ENCODE assay signal across 9 cellular contexts in genomic region chr18:31499157-31499524, GRCh38. TPM values are rescaled to one million over a fixed set of nuclear protein-coding genes. Genes with fewer than 3 reads are reported as not detected.
DNase-seq lines count a peak whose midpoint lies in the region; ATAC-seq, FAIRE-seq and TF ChIP-seq lines count a peak whose summit lies in the region.
"Had no signal": no experiment of that assay in that cellular context is flagged by ENCODE, and none has a peak within 500 bp of the region (broad histone marks: within the 10 kb centered on the region; RNA-seq: fewer than 3 reads in every experiment).

No MANE protein-coding gene starts in this region.

- H3K4me3 ChIP-seq in GM12878: peak overlapping the region; percentile 88
- peak overlapping the region; percentile 94 to 100 (median 99) for H3K4me3 ChIP-seq in HepG2 (replicated peaks in 1 of 3; ENCODE audit: insufficient read depth in 1 of 3, low read depth in 2 of 3, low read length in 3 of 3)

- SMC1A ChIA-PET in GM12878 (lab: Charles Lee; ENCODE audit: uncharacterized antibody, unreplicated experiment): interaction anchor here (0.9 to 5.2 kb wide), 7 partner anchors 9 to 296 kb away, joined by 3 to 53 read pairs (median 7); no protein-coding TSS in a partner anchor

- TF ChIP-seq CTCF in 22Rv1 (IDR thresholded peaks at IDR 0.05): no peak
- no peak for TF ChIP-seq CTCF in GM12878 (IDR thresholded peaks at IDR 0.05 in 2 of 3, conservative IDR thresholded peaks at IDR 0.05 in 1 of 3; ENCODE audit: control insufficient read depth in 2 of 3, extremely low read depth in 1 of 3, insufficient read depth in 1 of 3, low read depth in 3 of 3, low read length in 3 of 3)
- TF ChIP-seq CTCF in HepG2 (CRISPR knock-in tag; IDR thresholded peaks at IDR 0.05): no peak

- RAD21 ChIA-PET in GM12878 (lab: Charles Lee; ENCODE audit: unreplicated experiment): interaction anchor here (0.8 to 3.0 kb wide), 7 partner anchors 8 to 159 kb away, joined by 3 to 33 read pairs (median 8); no protein-coding TSS in a partner anchor

- DNase-seq in HT-29 (ENCODE audit: low spot score) (peak; percentile 45), GM12878 (ENCODE audit: low read depth, low spot score) (no peak), HepG2 (ENCODE audit: low spot score) (no peak), cortex of kidney (lab: John Stamatoyannopoulos, UW) (no peak), iPS-NIHi7 (ENCODE audit: extremely low spot score) (no peak), NCI-H128 (lab: John Stamatoyannopoulos, UW; ENCODE audit: unreplicated experiment) (no peak)
- DNase-seq: DMS153 had no signal

- H3K4me2 ChIP-seq in GM12878 (ENCODE audit: control insufficient read depth, insufficient read depth) (peak overlapping the region; percentile 87), HepG2 (ENCODE audit: low read depth, low read length) (peak overlapping the region; percentile 94)

- H4K20me1 ChIP-seq in GM12878 (ENCODE audit: control insufficient read depth, insufficient read depth): no peaks in the 10 kb centered on the region
- no peaks in the 10 kb centered on the region for H4K20me1 ChIP-seq in HepG2 (ENCODE audit: insufficient read depth, low read length)

- H3K4me1 ChIP-seq in GM12878 (ENCODE audit: control insufficient read depth, insufficient read depth, low read length) (peaks cover 3% of the 10 kb centered on the region; the same call in 1 of the 2 replicates), HepG2 (ENCODE audit: insufficient read depth, low read length) (peaks cover 27% of the 10 kb centered on the region)

- BruUV-seq in GM12878 (replicated peaks; lab: Mats Ljungman, UMichigan) (TSS peak; percentile 65), HepG2 (replicated peaks; lab: Mats Ljungman, UMichigan) (TSS peak; percentile 64)

- no peak for TF ChIP-seq EP300 in GM12878 (IDR thresholded peaks at IDR 0.05; ENCODE audit: borderline replicate concordance in 1 of 2, control insufficient read depth in 1 of 2, low read depth in 2 of 2, low read length in 2 of 2)
- TF ChIP-seq EP300 in HepG2 (IDR thresholded peaks at IDR 0.05; ENCODE audit: low read depth in 2 of 2, low read length in 2 of 2): no peak
- no peak for TF ChIP-seq EP300 in HepG2 (CRISPR knock-in tag; IDR thresholded peaks at IDR 0.05; ENCODE audit: borderline replicate concordance)

- H3K36me3 ChIP-seq in GM12878 (ENCODE audit: control insufficient read depth in 2 of 2, insufficient read depth in 2 of 2, low read length in 1 of 2) (no peaks in the 10 kb centered on the region), HepG2 (replicated peaks in 1 of 2; ENCODE audit: control insufficient read depth in 1 of 2, insufficient read depth in 2 of 2, low read length in 2 of 2) (no peaks in the 10 kb centered on the region)

- FAIRE-seq in GM12878 (lab: Jason Lieb, UNC): no peak
- FAIRE-seq in HepG2 (lab: Jason Lieb, UNC): no peak

- H3K79me2 ChIP-seq in GM12878 (ENCODE audit: control insufficient read depth, insufficient read depth, low read length) (peaks cover 26% of the 10 kb centered on the region), HepG2 (ENCODE audit: insufficient read depth, low read length) (peaks cover 50% of the 10 kb centered on the region)

- H3K9ac ChIP-seq in GM12878 (ENCODE audit: control insufficient read depth, insufficient read depth, low read length) (peak overlapping the region; percentile 42; the same call in 1 of the 2 replicates), HepG2 (ENCODE audit: insufficient read depth, low read depth, low read length) (peak overlapping the region; percentile 95)

- CTCF ChIA-PET in GM12878 (lab: Yijun Ruan, JAX) (interaction anchor here (1.3 to 5.1 kb wide), 4 partner anchors 8 to 147 kb away, joined by 3 to 26 read pairs (median 6); no protein-coding TSS in a partner anchor), HepG2 (lab: Yijun Ruan, JAX; ENCODE audit: low intra/inter-chr PET ratio, low total read pairs) (no interaction called here)

- 36% methylated on average over 6 of the region's 6 CpGs for WGBS in GM12878 (ENCODE audit: insufficient coverage, insufficient replicate concordance, low lambda C conversion rate, missing lambda C conversion rate)
- WGBS in HepG2 (ENCODE audit: low lambda C conversion rate): 13% methylated on average over 6 of the region's 6 CpGs

- POLR2A ChIA-PET in GM12878 (lab: Charles Lee): interaction anchor here (0.6 to 3.1 kb wide), 3 partner anchors 9 to 153 kb away, joined by 4 to 35 read pairs (median 4); no protein-coding TSS in a partner anchor
- POLR2A ChIA-PET in HepG2 (lab: Yijun Ruan, JAX): interaction anchor here (1.6 to 2.5 kb wide), 2 partner anchors 11 to 14 kb away, joined by 10 read pairs; no protein-coding TSS in a partner anchor

- TF ChIP-seq POLR2A in GM12878 (IDR thresholded peaks at IDR 0.05; ENCODE audit: low read depth, low read length) (no peak), HepG2 (IDR thresholded peaks at IDR 0.05; ENCODE audit: insufficient read depth in 1 of 2, low read depth in 2 of 2, low read length in 2 of 2) (no peak)

- no peaks in the 10 kb centered on the region for H3K27me3 ChIP-seq in GM12878 (replicated peaks in 1 of 2; ENCODE audit: control insufficient read depth in 2 of 2, insufficient read depth in 2 of 2, low read length in 1 of 2)
- no peaks in the 10 kb centered on the region; a peak in 1 of 5 replicates for H3K27me3 ChIP-seq in HepG2 (ENCODE audit: control insufficient read depth in 1 of 2, insufficient read depth in 2 of 2, low read length in 2 of 2)

- no peaks in the 10 kb centered on the region for H3K9me3 ChIP-seq in GM12878 (replicated peaks; ENCODE audit: control insufficient read depth, insufficient read depth, low read length)
- H3K9me3 ChIP-seq in HepG2 (ENCODE audit: low read length): no peaks in the 10 kb centered on the region

- ATAC-seq in GM12878 (no peak), HepG2 (no peak), GM21576 (IDR thresholded peaks at IDR 0.05; ENCODE audit: unreplicated experiment) (no peak)

- H2AFZ ChIP-seq in GM12878 (ENCODE audit: control insufficient read depth, low read depth, low read length) (no peak overlapping the region), HepG2 (ENCODE audit: low read length) (no peak overlapping the region)

- in situ Hi-C loops in GM12878 (cut with MboI): no loop called here
- in situ Hi-C loops in HepG2 (cut with HindIII; ENCODE audit: extremely low pct_ligation_motif_present, low pct_unique_long_range_greater_than_20kb): no loop called here

- TF ChIP-seq RAD21 in GM12878 (IDR thresholded peaks at IDR 0.05; ENCODE audit: insufficient read depth, low read depth, low read length) (no peak), HepG2 (CRISPR knock-in tag; IDR thresholded peaks at IDR 0.05) (no peak)

- intact Hi-C loops in GM12878 (cut with micrococcal nuclease; ENCODE audit: unreplicated experiment): loop anchor here (5.0 to 10.0 kb wide), 2 partner anchors 158 to 264 kb away; no protein-coding TSS in a partner anchor
- intact Hi-C loops in HepG2 (cut with micrococcal nuclease; ENCODE audit: unreplicated experiment): loop anchor here (5.0 kb wide), 3 partner anchors 53 to 397 kb away; partner anchors contain the start of gene DSC2

- H3K27ac ChIP-seq in 22Rv1: peak overlapping the region; percentile 79
- H3K27ac ChIP-seq in GM12878 (ENCODE audit: control insufficient read depth, insufficient read depth): peak overlapping the region; percentile 52; the same call in 1 of the 2 replicates
- peak overlapping the region; percentile 82 for H3K27ac ChIP-seq in HepG2 (ENCODE audit: extremely low read length, insufficient read depth, low read length)

RNA-seq across cellular contexts. Expression of gene DSG2, which starts 1.2 kb away (rescaled TPM):
- 16.5 and 17.8 TPM in 2 replicates for total RNA-seq in HT-29 (2014; rRNA removed; shearing (Covaris generic))
- 101 and 102 TPM in 2 replicates for total RNA-seq in GM12878 (2013; cell fraction: nucleolus; rRNA removed)
- total RNA-seq in GM12878 (2014; rRNA removed) (23.7 and 26.1 TPM in 2 replicates), GM12878 (2014; rRNA removed; fragmentation: Illumina TruSeq; extraction: Trizol) (35.7 and 39.3 TPM in 2 replicates), GM12878 (2021) (30.5 and 30.9 TPM in 2 replicates), HepG2 (2016; rRNA removed; fragmentation: Illumina TruSeq; extraction: Trizol) (23.3 and 24.4 TPM in 2 replicates)
- 10.1 TPM for polyA plus RNA-seq in GM12878 (2011; ENCODE audit: low read depth)
- polyA plus RNA-seq in GM12878 (2011; rRNA removed) (40.5 and 48.9 TPM in 2 replicates), GM12878 (2014; fragmentation: Illumina TruSeq; extraction: Trizol) (46.2 and 53.5 TPM in 2 replicates), GM12878 (2014; fragmentation: Nextera tagmentation; extraction: Ambion mirVana) (10 to 100 TPM; 11.7 to 12.7 TPM), GM12878 (2014; rRNA removed) (23.1 and 28.5 TPM in 2 replicates), GM12878 (2016; fragmentation: Nextera tagmentation; extraction: Ambion mirVana) (10 to 100 TPM; 25.2 to 27.4 TPM), HepG2 (2011; rRNA removed) (66.7 and 68.7 TPM in 2 replicates)
- 24.6 and 26.8 TPM in 2 replicates for polyA plus RNA-seq in GM12878 (2011; cell fraction: cytosol; rRNA removed)
- 8.8 and 10.6 TPM in 2 replicates for polyA plus RNA-seq in GM12878 (2011; cell fraction: nucleus; rRNA removed)
- polyA plus RNA-seq in GM12878 (2012): 11.3 and 16.8 TPM in 2 replicates
- polyA minus RNA-seq in GM12878 (2011; rRNA and poly(A)+ RNA removed): 34.2 and 41.7 TPM in 2 replicates
- polyA minus RNA-seq in GM12878 (2011; cell fraction: cytosol; rRNA and poly(A)+ RNA removed): 15.5 and 16.0 TPM in 2 replicates
- 7.5 and 12.2 TPM in 2 replicates for polyA minus RNA-seq in GM12878 (2011; cell fraction: nucleus; rRNA and poly(A)+ RNA removed)
- 2.1 TPM in 2 replicates for total RNA-seq in HepG2 (2016; cell fraction: cytosol; rRNA removed; fragmentation: Illumina TruSeq; extraction: Trizol; ENCODE audit: low read depth)
- total RNA-seq in HepG2 (2016; cell fraction: insoluble cytoplasmic fraction; rRNA removed; fragmentation: Illumina TruSeq; extraction: Trizol): 21.9 TPM in 2 replicates
- 7.9 and 9.7 TPM in 2 replicates for total RNA-seq in HepG2 (2016; cell fraction: membrane; rRNA removed; fragmentation: Illumina TruSeq; extraction: Trizol)
- 39.4 and 49.1 TPM in 2 replicates for total RNA-seq in HepG2 (2016; cell fraction: nucleus; rRNA removed; fragmentation: Illumina TruSeq; extraction: Trizol)
- 41.8 and 63.9 TPM in 2 replicates for polyA plus RNA-seq in HepG2 (2011; cell fraction: cytosol; rRNA removed)
- polyA plus RNA-seq in HepG2 (2011; cell fraction: nucleus; rRNA removed): 13.3 and 19.3 TPM in 2 replicates
- polyA plus RNA-seq in HepG2 (2012): 64.4 and 66.0 TPM in 2 replicates
- 0.94 and 1.2 TPM in 2 replicates for polyA plus RNA-seq in HepG2 (2016; cell fraction: cytosol; fragmentation: Illumina TruSeq; extraction: Trizol; ENCODE audit: low read depth)
- 19.4 and 19.6 TPM in 2 replicates for polyA plus RNA-seq in HepG2 (2016; cell fraction: insoluble cytoplasmic fraction; fragmentation: Illumina TruSeq; extraction: Trizol; ENCODE audit: low read depth)
- 2.8 and 3.7 TPM in 2 replicates for polyA plus RNA-seq in HepG2 (2016; cell fraction: membrane; fragmentation: Illumina TruSeq; extraction: Trizol; ENCODE audit: low read depth)
- polyA plus RNA-seq in HepG2 (2016; cell fraction: nucleus; fragmentation: Illumina TruSeq; extraction: Trizol; ENCODE audit: insufficient read depth, low read depth): 36.8 and 38.2 TPM in 2 replicates
- 50.3 and 58.4 TPM in 2 replicates for polyA minus RNA-seq in HepG2 (2011; rRNA and poly(A)+ RNA removed; ENCODE audit: low replicate concordance)
- polyA minus RNA-seq in HepG2 (2011; cell fraction: cytosol; rRNA and poly(A)+ RNA removed): 60.3 and 74.6 TPM in 2 replicates
- 28.8 and 46.7 TPM in 2 replicates for polyA minus RNA-seq in HepG2 (2011; cell fraction: nucleus; rRNA and poly(A)+ RNA removed)

RNA-seq across cellular contexts. Expression of gene DSG3, which starts 51.6 kb away (rescaled TPM):
- 0.03 TPM in 1 of 2 replicates, not detected in the other for total RNA-seq in HT-29 (2014; rRNA removed; shearing (Covaris generic))
- total RNA-seq in GM12878 (2013; cell fraction: nucleolus; rRNA removed): not detected in 2 replicates
- 0.28 and 0.49 TPM in 2 replicates for total RNA-seq in GM12878 (2014; rRNA removed)
- 0.36 and 0.41 TPM in 2 replicates for total RNA-seq in GM12878 (2014; rRNA removed; fragmentation: Illumina TruSeq; extraction: Trizol)
- total RNA-seq in GM12878 (2021): 0.24 and 0.31 TPM in 2 replicates
- not detected for polyA plus RNA-seq in GM12878 (2011; ENCODE audit: low read depth)
- polyA plus RNA-seq in GM12878 (2011; rRNA removed): 0.01 TPM in 1 of 2 replicates, not detected in the other
- not detected in 2 replicates for polyA plus RNA-seq in GM12878 (2011; cell fraction: cytosol; rRNA removed)
- polyA plus RNA-seq in GM12878 (2011; cell fraction: nucleus; rRNA removed): 0.03 TPM in 1 of 2 replicates, not detected in the other
- not detected in 2 replicates for polyA plus RNA-seq in GM12878 (2012)
- 0.27 and 0.34 TPM in 2 replicates for polyA plus RNA-seq in GM12878 (2014; fragmentation: Illumina TruSeq; extraction: Trizol)
- polyA plus RNA-seq in GM12878 (2014; fragmentation: Nextera tagmentation; extraction: Ambion mirVana): under 1 TPM; 0.05 to 0.14 TPM
- 0.16 and 0.32 TPM in 2 replicates for polyA plus RNA-seq in GM12878 (2014; rRNA removed)
- under 1 TPM; 0.21 to 0.31 TPM for polyA plus RNA-seq in GM12878 (2016; fragmentation: Nextera tagmentation; extraction: Ambion mirVana)
- 0.07 TPM in 1 of 2 replicates, not detected in the other for polyA minus RNA-seq in GM12878 (2011; rRNA and poly(A)+ RNA removed)
- not detected in 2 replicates for polyA minus RNA-seq in GM12878 (2011; cell fraction: cytosol; rRNA and poly(A)+ RNA removed)
- polyA minus RNA-seq in GM12878 (2011; cell fraction: nucleus; rRNA and poly(A)+ RNA removed): not detected in 2 replicates
- total RNA-seq in HepG2 (2016; rRNA removed; fragmentation: Illumina TruSeq; extraction: Trizol): not detected in 2 replicates
- not detected in 2 replicates for total RNA-seq in HepG2 (2016; cell fraction: cytosol; rRNA removed; fragmentation: Illumina TruSeq; extraction: Trizol; ENCODE audit: low read depth)
- not detected in 2 replicates for total RNA-seq in HepG2 (2016; cell fraction: insoluble cytoplasmic fraction; rRNA removed; fragmentation: Illumina TruSeq; extraction: Trizol)
- total RNA-seq in HepG2 (2016; cell fraction: membrane; rRNA removed; fragmentation: Illumina TruSeq; extraction: Trizol): not detected in 2 replicates
- total RNA-seq in HepG2 (2016; cell fraction: nucleus; rRNA removed; fragmentation: Illumina TruSeq; extraction: Trizol): not detected in 2 replicates
- not detected in 2 replicates for polyA plus RNA-seq in HepG2 (2011; rRNA removed)
- polyA plus RNA-seq in HepG2 (2011; cell fraction: cytosol; rRNA removed): 0.01 TPM in 1 of 2 replicates, not detected in the other
- polyA plus RNA-seq in HepG2 (2011; cell fraction: nucleus; rRNA removed): 0.05 TPM in 1 of 2 replicates, not detected in the other
- not detected in 2 replicates for polyA plus RNA-seq in HepG2 (2012)
- not detected in 2 replicates for polyA plus RNA-seq in HepG2 (2016; cell fraction: cytosol; fragmentation: Illumina TruSeq; extraction: Trizol; ENCODE audit: low read depth)
- polyA plus RNA-seq in HepG2 (2016; cell fraction: insoluble cytoplasmic fraction; fragmentation: Illumina TruSeq; extraction: Trizol; ENCODE audit: low read depth): not detected in 2 replicates
- polyA plus RNA-seq in HepG2 (2016; cell fraction: membrane; fragmentation: Illumina TruSeq; extraction: Trizol; ENCODE audit: low read depth): not detected in 2 replicates
- polyA plus RNA-seq in HepG2 (2016; cell fraction: nucleus; fragmentation: Illumina TruSeq; extraction: Trizol; ENCODE audit: insufficient read depth, low read depth): not detected in 2 replicates
- polyA minus RNA-seq in HepG2 (2011; rRNA and poly(A)+ RNA removed; ENCODE audit: low replicate concordance): 0.12 TPM in 1 of 2 replicates, not detected in the other
- not detected in 2 replicates for polyA minus RNA-seq in HepG2 (2011; cell fraction: cytosol; rRNA and poly(A)+ RNA removed)
- polyA minus RNA-seq in HepG2 (2011; cell fraction: nucleus; rRNA and poly(A)+ RNA removed): not detected in 2 replicates
